21 cellular contexts compared by ENCODE assay signal in genomic region chr10:13483951-13484350, GRCh38. TPM values are rescaled to one million over a fixed set of nuclear protein-coding genes. Genes with fewer than 3 reads are reported as not detected.
DNase-seq lines count a peak whose midpoint lies in the region; ATAC-seq, FAIRE-seq and TF ChIP-seq lines count a peak whose summit lies in the region.
"Had no signal": no experiment of that assay in that cellular context is flagged by ENCODE, and none has a peak within 500 bp of the region (broad histone marks: within the 10 kb centered on the region; RNA-seq: fewer than 3 reads in every experiment).

No MANE protein-coding gene starts in this region.

- H3K9me3 Mint-ChIP-seq in T-cell: no peaks in the 10 kb centered on the region
- no peaks in the 10 kb centered on the region for H3K9me3 Mint-ChIP-seq in naive thymus-derived CD8-positive, alpha-beta T cell
- H3K9me3 Mint-ChIP-seq: activated naive CD8-positive, alpha-beta T cell treated with anti-CD3 and anti-CD28 coated beads, Interleukin-2, amount 50 U/mL, for 24 hours; naive thymus-derived CD4-positive, alpha-beta T cell; stimulated activated naive CD8-positive, alpha-beta T cell treated with anti-CD3 and anti-CD28 coated beads, Interleukin-15, Interleukin-2, amounts not matched to agents 100 ng/mL and 50 ng/mL, for 24 hours had no signal

- ATAC-seq in T-cell (replicated peaks in 1 of 4): peak in 3 of 4 experiments; percentile 44 to 65 (median 45)
- ATAC-seq in naive thymus-derived CD8-positive, alpha-beta T cell: peak; percentile 56 to 57
- no peak for ATAC-seq in HG03139 (IDR thresholded peaks at IDR 0.05; ENCODE audit: unreplicated experiment)
- ATAC-seq: activated naive CD8-positive, alpha-beta T cell treated with anti-CD3 and anti-CD28 coated beads, Interleukin-2, amount 50 U/mL, for 24 hours; naive thymus-derived CD4-positive, alpha-beta T cell had no signal

- peak; percentile 38 for FAIRE-seq in H54 (lab: Jason Lieb, UNC)
- FAIRE-seq: D721Med, G401.6 had no signal

- H3K27me3 Mint-ChIP-seq in T-cell: peaks cover 10 to 13% of the 10 kb centered on the region in 2 donors
- peaks cover 7 to 11% (median 8%) of the 10 kb centered on the region in 5 donors for H3K27me3 Mint-ChIP-seq in naive thymus-derived CD8-positive, alpha-beta T cell

- no peak for TF ChIP-seq POLR2A in H54 (IDR thresholded peaks at IDR 0.05; ENCODE audit: low read depth, low read length)

- H3K27ac Mint-ChIP-seq in T-cell: no peak overlapping the region
- H3K27ac Mint-ChIP-seq in naive thymus-derived CD8-positive, alpha-beta T cell: no peak overlapping the region
- H3K27ac Mint-ChIP-seq: activated naive CD8-positive, alpha-beta T cell treated with anti-CD3 and anti-CD28 coated beads, Interleukin-2, amount 50 U/mL, for 24 hours; naive thymus-derived CD4-positive, alpha-beta T cell; stimulated activated naive CD8-positive, alpha-beta T cell treated with anti-CD3 and anti-CD28 coated beads, Interleukin-15, Interleukin-2, amounts not matched to agents 100 ng/mL and 50 ng/mL, for 24 hours had no signal

- no peak overlapping the region for H3K4me3 Mint-ChIP-seq in T-cell
- no peak overlapping the region for H3K4me3 Mint-ChIP-seq in naive thymus-derived CD8-positive, alpha-beta T cell
- H3K4me3 Mint-ChIP-seq: activated naive CD8-positive, alpha-beta T cell treated with anti-CD3 and anti-CD28 coated beads, Interleukin-2, amount 50 U/mL, for 24 hours; stimulated activated naive CD8-positive, alpha-beta T cell treated with anti-CD3 and anti-CD28 coated beads, Interleukin-15, Interleukin-2, amounts not matched to agents 100 ng/mL and 50 ng/mL, for 24 hours had no signal

- CTCF ChIA-PET in GM10248 (lab: Yijun Ruan, JAX): interaction anchor here (1.2 to 1.8 kb wide), 3 partner anchors 9 to 100 kb away, joined by 3 to 10 read pairs (median 3); no protein-coding TSS in a partner anchor
- CTCF ChIA-PET in T-cell (lab: Charles Lee): no interaction called here

- TF ChIP-seq CTCF in GM10248 (IDR thresholded peaks at IDR 0.05; ENCODE audit: control extremely low read depth, extremely low read depth, low read depth, missing control alignments): no peak

- H3K4me1 Mint-ChIP-seq in T-cell: peaks cover 5 to 13% (median 10%) of the 10 kb centered on the region in 3 donors
- H3K4me1 Mint-ChIP-seq in naive thymus-derived CD8-positive, alpha-beta T cell: peaks cover 6 to 13% (median 10%) of the 10 kb centered on the region in 4 donors

- POLR2A ChIA-PET in GM10248 (lab: Yijun Ruan, JAX): no interaction called here
- POLR2A ChIA-PET in T-cell (lab: Charles Lee): interaction anchor here in 1 of 2 donors (0.5 kb wide), 1 partner anchor 14 kb away, joined by 3 read pairs; no protein-coding TSS in a partner anchor
- POLR2A ChIA-PET in naive thymus-derived CD8-positive, alpha-beta T cell (lab: Charles Lee): no interaction called here

- intact Hi-C loops in posterior cingulate gyrus (cut with DNase I): no loop called here

- H3K36me3 Mint-ChIP-seq in T-cell: no peaks in the 10 kb centered on the region
- no peaks in the 10 kb centered on the region for H3K36me3 Mint-ChIP-seq in naive thymus-derived CD8-positive, alpha-beta T cell
- H3K36me3 Mint-ChIP-seq: naive thymus-derived CD4-positive, alpha-beta T cell had no signal

- peak; percentile 30 for DNase-seq in GM10248 (ENCODE audit: extremely low spot score)
- no peak for DNase-seq in H54 (ENCODE audit: insufficient read length, low spot score)
- peak in 9 of 34 experiments; percentile 1 to 15 (median 5) for DNase-seq in T-cell
- DNase-seq in naive thymus-derived CD8-positive, alpha-beta T cell: peak in 2 of 10 donors; percentile 1 to 10
- DNase-seq in nucleus accumbens (lab: John Stamatoyannopoulos, UW): no peak
- no peak for DNase-seq in posterior cingulate gyrus
- DNase-seq: activated naive CD8-positive, alpha-beta T cell treated with anti-CD3 and anti-CD28 coated beads, Interleukin-2, amount 50 U/mL, for 24 hours; brain microvascular endothelial cell; cortex of kidney; KG1; NCI-H1105 treated with DMSO at 0.1 percent for 48 hours; NCI-H524 treated with DMSO at 0.1 percent for 48 hours; ovary; PC-9; sigmoid colon had no signal

RNA-seq across cellular contexts. Expression of gene BEND7, which starts 44.9 kb away (rescaled TPM):
- total RNA-seq in T-cell: 1 to 10 TPM in 1 of 5 donors, not detected in 4; 1.2 TPM
- not detected for total RNA-seq in naive thymus-derived CD8-positive, alpha-beta T cell
- polyA plus RNA-seq in naive thymus-derived CD8-positive, alpha-beta T cell: not detected
- total RNA-seq: T-helper 2 cell treated with Interferon-gamma antibody and Interleukin-4, amounts not matched to agents 100 ng/mL and 5 ng/mL, for 36 hours had no signal
- polyA plus RNA-seq: naive thymus-derived CD4-positive, alpha-beta T cell had no signal
